In genomic region chr6:111832833-111833418, GRCh38 we compare ENCODE assay signal across 10 cellular contexts. TPM values are rescaled to one million over a fixed set of nuclear protein-coding genes. Genes with fewer than 3 reads are reported as not detected.
A peak's percentile ranks its signal among the peaks of the same experiment; 100 is the strongest.
DNase-seq lines count a peak whose midpoint lies in the region; ATAC-seq and TF ChIP-seq lines count a peak whose summit lies in the region.
"Had no signal": no experiment of that assay in that cellular context is flagged by ENCODE, and none has a peak within 500 bp of the region (broad histone marks: within the 10 kb centered on the region; RNA-seq: fewer than 3 reads in every experiment).

No MANE protein-coding gene starts in this region.

- no peak overlapping the region for H2AK5ac ChIP-seq in IMR-90 (ENCODE audit: low read depth, low read length)

- H3K4me3 Mint-ChIP-seq in type B pancreatic cell, result no peak overlapping the region

- H3K9me3 ChIP-seq in IMR-90 (ENCODE audit: control insufficient read depth, insufficient read depth, low read length), result no peaks in the 10 kb centered on the region

- WGBS in IMR-90 (ENCODE audit: extremely low coverage in 2 of 2, insufficient read length in 1 of 2), 2 experiments, result no CpG with 5 or more reads among the region's 1 CpG

- in situ Hi-C loops in IMR-90 (cut with MboI; ENCODE audit: low sequenced_read_pairs), result no loop called here

- POLR2A ChIA-PET in IMR-90 (lab: Charles Lee; ENCODE audit: unreplicated experiment), result interaction anchor here (0.6 kb wide), 2 partner anchors 19 to 66 kb away, joined by 3 to 4 read pairs; no protein-coding TSS in a partner anchor

- H2AK9ac ChIP-seq in IMR-90 (replicated peaks; ENCODE audit: low read depth, low read length, poor library complexity), result no peak overlapping the region

- H3K14ac ChIP-seq in IMR-90 (replicated peaks; ENCODE audit: low read depth, low read length), result no peak overlapping the region

- H3K27me3 ChIP-seq in GM06990 (replicated peaks; ENCODE audit: control insufficient read depth, insufficient read depth, low read length) (no peaks in the 10 kb centered on the region), IMR-90 (ENCODE audit: control insufficient read depth, insufficient read depth, low read length) (no peaks in the 10 kb centered on the region)

- H2BK5ac ChIP-seq in IMR-90 (ENCODE audit: low read depth, low read length, poor library complexity, severe bottlenecking), result no peak overlapping the region

- no peak overlapping the region for H3K4ac ChIP-seq in IMR-90 (ENCODE audit: low read depth, low read length)

- H3K27ac Mint-ChIP-seq in type B pancreatic cell, result no peak overlapping the region

- TF ChIP-seq RAD21 in IMR-90 (IDR thresholded peaks at IDR 0.05; ENCODE audit: low read length), result no peak

- peaks cover 11% of the 10 kb centered on the region; the same call in 1 of the 2 replicates for H3K9me1 ChIP-seq in IMR-90 (ENCODE audit: insufficient read depth, low read length)

- H4K8ac ChIP-seq in IMR-90 (ENCODE audit: low read depth in 2 of 2, low read length in 2 of 2), result no peak overlapping the region

- no peaks in the 10 kb centered on the region for H3K9me3 Mint-ChIP-seq in type B pancreatic cell

- dilution Hi-C loops in IMR-90 (cut with HindIII; ENCODE audit: low sequenced_read_pairs, unreplicated experiment), result no loop called here

- no peak overlapping the region for H4K5ac ChIP-seq in IMR-90 (ENCODE audit: low read depth, low read length)

- no peak overlapping the region for H3K27ac ChIP-seq in IMR-90 (ENCODE audit: insufficient read depth, low read length)

- no peaks in the 10 kb centered on the region for H3K27me3 Mint-ChIP-seq in type B pancreatic cell

- H3K56ac ChIP-seq in IMR-90 (ENCODE audit: extremely low read depth, insufficient read depth, low read length), result no peak overlapping the region

- H2BK20ac ChIP-seq in IMR-90 (ENCODE audit: low read depth, low read length), result no peak overlapping the region

- no peak overlapping the region for H2BK120ac ChIP-seq in IMR-90 (ENCODE audit: low read depth, low read length)

- 0 out of 2 replicates have a peak overlapping the region, but pooled peaks have one; percentile 16 for H3K4me2 ChIP-seq in IMR-90 (ENCODE audit: low read depth, low read length)

- intact Hi-C loops in IMR-90 (cut with micrococcal nuclease), result no loop called here

- TF ChIP-seq CTCF in GM06990 (IDR thresholded peaks at IDR 0.05; ENCODE audit: insufficient read depth, low read length, poor library complexity, severe bottlenecking) (no peak), IMR-90 (conservative IDR thresholded peaks at IDR 0.05; ENCODE audit: low read depth, low read length) (no peak), type B pancreatic cell (conservative IDR thresholded peaks at IDR 0.05) (no peak)

- ATAC-seq in GM19395 (IDR thresholded peaks at IDR 0.05; ENCODE audit: unreplicated experiment) (peak; percentile 54), IMR-90 (ENCODE audit: low read depth) (peak; percentile 27; the same call in 1 of the 2 replicates), GM18873 (IDR thresholded peaks at IDR 0.05; ENCODE audit: low FRiP score, unreplicated experiment) (no peak)
- ATAC-seq: left cardiac atrium had no signal

- H3K36me3 ChIP-seq in GM06990 (ENCODE audit: control insufficient read depth, insufficient read depth, low read length) (no peaks in the 10 kb centered on the region), IMR-90 (ENCODE audit: control insufficient read depth, insufficient read depth, low read length) (peaks cover under 1% of the 10 kb centered on the region; the same call in 1 of the 2 replicates)

- H3K79me1 ChIP-seq in IMR-90 (ENCODE audit: low read depth in 1 of 2, low read length in 2 of 2), result peaks cover 15 to 20% of the 10 kb centered on the region in 2 experiments

- no peak overlapping the region for H2AFZ ChIP-seq in IMR-90 (replicated peaks; ENCODE audit: low read length, poor library complexity)

- H3K23ac ChIP-seq in IMR-90 (ENCODE audit: low read depth, low read length), result no peak overlapping the region

- no TSS peak for BruUV-seq in IMR-90 (replicated peaks; lab: Mats Ljungman, UMichigan)

- H3K4me3 ChIP-seq in GM06990 (replicated peaks; ENCODE audit: low read depth, low read length) (no peak overlapping the region), IMR-90 (ENCODE audit: insufficient read depth, low read depth, low read length) (no peak overlapping the region)

- no peak for TF ChIP-seq POLR2A in IMR-90 (IDR thresholded peaks at IDR 0.05; ENCODE audit: low read depth, low read length)

- no peak overlapping the region for H2BK15ac ChIP-seq in IMR-90 (ENCODE audit: low read depth, low read length)

- H3K18ac ChIP-seq in IMR-90 (ENCODE audit: low read depth, low read length), result no peak overlapping the region

- H3K4me1 Mint-ChIP-seq in type B pancreatic cell (ENCODE audit: unreplicated experiment), result peaks cover 22% of the 10 kb centered on the region

- H3K36me3 Mint-ChIP-seq in type B pancreatic cell, result peaks cover 28% of the 10 kb centered on the region

- H4K91ac ChIP-seq in IMR-90 (ENCODE audit: insufficient read depth, low read depth, low read length), result no peak overlapping the region

- peak; percentile 46 for DNase-seq in GM06990 (ENCODE audit: extremely low read depth, insufficient read length)
- DNase-seq in IMR-90, result no peak
- peak; percentile 51 for DNase-seq in fibroblast of peridontal ligament (ENCODE audit: extremely low read depth)
- DNase-seq in type B pancreatic cell (ENCODE audit: extremely low spot score, unreplicated experiment), result no peak
- DNase-seq in kidney glomerular epithelial cell (lab: John Stamatoyannopoulos, UW), result no peak
- no peak for DNase-seq in mesenteric fat pad (ENCODE audit: low spot score)
- DNase-seq: left cardiac atrium, NCI-H446 treated with DMSO at 0.1 percent for 48 hours had no signal

- CTCF ChIA-PET in IMR-90 (lab: Yijun Ruan, JAX), result interaction anchor here (0.7 to 1.4 kb wide), 5 partner anchors 8 to 108 kb away, joined by 3 to 4 read pairs (median 3); no protein-coding TSS in a partner anchor

- peaks cover 7% of the 10 kb centered on the region; the same call in 1 of the 2 replicates for H3K4me1 ChIP-seq in IMR-90 (ENCODE audit: control insufficient read depth, insufficient read depth, low read length)

- no peak overlapping the region for H3K9ac ChIP-seq in IMR-90 (ENCODE audit: low read depth, low read length)

- H4K20me1 ChIP-seq in IMR-90 (ENCODE audit: insufficient read depth, low read length), result no peaks in the 10 kb centered on the region

TF ChIP-seq in IMR-90, 13 proteins besides CTCF, POLR2A, EP300 and RAD21:
- no peak for TF ChIP-seq CHD1 (IDR thresholded peaks at IDR 0.05; ENCODE audit: low read depth, low read length)
- no peak for TF ChIP-seq CEBPB (IDR thresholded peaks at IDR 0.05; ENCODE audit: low read depth, low read length)
- no peak for TF ChIP-seq MXI1 (IDR thresholded peaks at IDR 0.05; ENCODE audit: borderline replicate concordance, low read depth, low read length)
- no peak for TF ChIP-seq USF2 (IDR thresholded peaks at IDR 0.05; ENCODE audit: low read depth, low read length)
- TF ChIP-seq FOS (IDR thresholded peaks at IDR 0.05; ENCODE audit: low read depth, low read length), result no peak
- no peak for TF ChIP-seq MAZ (IDR thresholded peaks at IDR 0.05; ENCODE audit: borderline replicate concordance, low read depth, low read length)
- TF ChIP-seq NFE2L2 (IDR thresholded peaks at IDR 0.05; ENCODE audit: low read depth, low read length), result no peak
- no peak for TF ChIP-seq MAFK (IDR thresholded peaks at IDR 0.05; ENCODE audit: low read depth, low read length)

RNA-seq across cellular contexts. Expression of gene FYN, which starts 40.3 kb away (rescaled TPM):
- 36.4 and 41.1 TPM in 2 replicates for total RNA-seq in IMR-90 (2012; rRNA removed)
- 30.8 and 35.1 TPM in 2 replicates for polyA plus RNA-seq in IMR-90 (2012; rRNA removed)
- polyA plus RNA-seq in IMR-90 (2012; cell fraction: cytosol; rRNA removed), result 41.7 and 98.8 TPM in 2 replicates
- 36.3 and 72.0 TPM in 2 replicates for polyA plus RNA-seq in IMR-90 (2012; cell fraction: nucleus; rRNA removed; ENCODE audit: low replicate concordance)
- total RNA-seq in type B pancreatic cell (ENCODE audit: low replicate concordance), result 131 and 283 TPM in 2 replicates
- 183 TPM for total RNA-seq in mesenteric fat pad

Comparison
In these comparisons a context has a peak if more than half of its experiments do, and no peak if none do; other contexts are left out.
1. DNase-seq: peak in GM06990 (single experiment) and fibroblast of peridontal ligament (single experiment); none in IMR-90 (single experiment), type B pancreatic cell (single experiment), kidney glomerular epithelial cell (single experiment) and mesenteric fat pad (single experiment).